ENCODE assay signal across 31 cellular contexts in genomic region chr10:86974484-86974883, GRCh38. TPM values are rescaled to one million over a fixed set of nuclear protein-coding genes. Genes with fewer than 3 reads are reported as not detected.
DNase-seq lines count a peak whose midpoint lies in the region; ATAC-seq and TF ChIP-seq lines count a peak whose summit lies in the region.
"Had no signal": no experiment of that assay in that cellular context is flagged by ENCODE, and none has a peak within 500 bp of the region (broad histone marks: within the 10 kb centered on the region; RNA-seq: fewer than 3 reads in every experiment).

No MANE protein-coding gene starts in this region.

- peak overlapping the region; percentile 60 for H3K4me2 ChIP-seq in PC-3 (ENCODE audit: low read length)

- peaks cover 13% of the 10 kb centered on the region for H3K79me2 ChIP-seq in PC-3 (ENCODE audit: low read length)

- TF ChIP-seq CTCF in PC-3 (conservative IDR thresholded peaks at IDR 0.05; ENCODE audit: low read depth, low read length) (no peak), coronary artery (IDR thresholded peaks at IDR 0.05) (no peak), type B pancreatic cell (conservative IDR thresholded peaks at IDR 0.05) (no peak)

- no peak overlapping the region for H3K9ac ChIP-seq in PC-3 (ENCODE audit: low read length)

- H3K4me1 ChIP-seq in PC-3 (ENCODE audit: insufficient read depth, low read length) = peaks cover 54% of the 10 kb centered on the region
- H3K4me1 ChIP-seq in naive thymus-derived CD4-positive, alpha-beta T cell (ENCODE audit: control insufficient read depth in 2 of 2, insufficient read depth in 2 of 2, low read length in 2 of 2) = peaks cover 12 to 13% of the 10 kb centered on the region in 2 donors

- peaks cover 14 to 25% (median 23%) of the 10 kb centered on the region in 7 donors for H3K4me1 Mint-ChIP-seq in naive thymus-derived CD4-positive, alpha-beta T cell
- peaks cover 34% of the 10 kb centered on the region for H3K4me1 Mint-ChIP-seq in type B pancreatic cell (ENCODE audit: unreplicated experiment)
- peaks cover 16% of the 10 kb centered on the region for H3K4me1 Mint-ChIP-seq in activated naive CD4-positive, alpha-beta T cell treated with anti-CD3 and anti-CD28 coated beads for 36 hours (ENCODE audit: low read depth)

- POLR2A ChIA-PET in PC-3 (lab: Charles Lee; ENCODE audit: unreplicated experiment) (interaction anchor here (0.6 kb wide), 1 partner anchor 279 kb away, joined by 7 read pairs; no protein-coding TSS in a partner anchor), HEK293T (lab: Yijun Ruan, JAX) (no interaction called here)
- POLR2A ChIA-PET in naive thymus-derived CD4-positive, alpha-beta T cell (lab: Charles Lee) = no interaction called here

- H3K4me3 Mint-ChIP-seq in naive thymus-derived CD4-positive, alpha-beta T cell = no peak overlapping the region
- H3K4me3 Mint-ChIP-seq in type B pancreatic cell = peak overlapping the region; percentile 85
- H3K4me3 Mint-ChIP-seq in activated naive CD4-positive, alpha-beta T cell treated with anti-CD3 and anti-CD28 coated beads for 36 hours = no peak overlapping the region
- H3K4me3 Mint-ChIP-seq: activated naive CD8-positive, alpha-beta T cell; activated T-helper 17 cell treated with anti-CD3 and anti-CD28 coated beads, Interleukin-2, amount 50 U/mL, for 72 hours; immature natural killer cell; nephron progenitor cell; stimulated activated naive B cell treated with anti-CD40 and anti-IgM and Interleukin-4, amounts not matched to agents 10 μg/mL and 1 μg/mL and 100 μg/mL, for 72 hours had no signal

- H3K27me3 ChIP-seq in PC-3 (ENCODE audit: low read length) = no peaks in the 10 kb centered on the region
- no peaks in the 10 kb centered on the region for H3K27me3 ChIP-seq in naive thymus-derived CD4-positive, alpha-beta T cell (ENCODE audit: control insufficient read depth in 2 of 2, insufficient read depth in 2 of 2, low read length in 2 of 2)
- H3K27me3 ChIP-seq: ovary had no signal

- H3K27ac Mint-ChIP-seq in naive thymus-derived CD4-positive, alpha-beta T cell = peak overlapping the region in 7 of 9 donors; percentile 1 to 90 (median 41)
- H3K27ac Mint-ChIP-seq in type B pancreatic cell = peak overlapping the region; percentile 99
- no peak overlapping the region for H3K27ac Mint-ChIP-seq in activated naive CD4-positive, alpha-beta T cell treated with anti-CD3 and anti-CD28 coated beads for 36 hours
- H3K27ac Mint-ChIP-seq: activated naive CD8-positive, alpha-beta T cell; activated T-helper 17 cell treated with anti-CD3 and anti-CD28 coated beads, Interleukin-2, amount 50 U/mL, for 72 hours; nephron progenitor cell; stimulated activated naive B cell treated with anti-CD40 and anti-IgM and Interleukin-4, amounts not matched to agents 10 μg/mL and 1 μg/mL and 100 μg/mL, for 72 hours had no signal

- no peaks in the 10 kb centered on the region for H3K9me3 ChIP-seq in PC-3 (ENCODE audit: low read length)
- no peaks in the 10 kb centered on the region for H3K9me3 ChIP-seq in naive thymus-derived CD4-positive, alpha-beta T cell (ENCODE audit: control insufficient read depth in 2 of 3, low read length in 3 of 3)
- H3K9me3 ChIP-seq: ovary, thoracic aorta had no signal

- CTCF ChIA-PET in PC-3 (lab: Charles Lee) = no interaction called here
- CTCF ChIA-PET in naive thymus-derived CD4-positive, alpha-beta T cell (lab: Charles Lee) = interaction anchor here (0.6 to 0.8 kb wide), 2 partner anchors 35 to 68 kb away, joined by 4 read pairs; no protein-coding TSS in a partner anchor
- CTCF ChIA-PET in HEK293T (lab: Yijun Ruan, JAX) = no interaction called here
- CTCF ChIA-PET in activated naive CD4-positive, alpha-beta T cell treated with anti-CD3 and anti-CD28 coated beads for 36 hours (lab: Charles Lee) = no interaction called here

- no peaks in the 10 kb centered on the region for H3K9me3 Mint-ChIP-seq in naive thymus-derived CD4-positive, alpha-beta T cell
- no peaks in the 10 kb centered on the region for H3K9me3 Mint-ChIP-seq in type B pancreatic cell
- no peaks in the 10 kb centered on the region for H3K9me3 Mint-ChIP-seq in activated naive CD4-positive, alpha-beta T cell treated with anti-CD3 and anti-CD28 coated beads for 36 hours
- H3K9me3 Mint-ChIP-seq: activated T-helper 17 cell treated with anti-CD3 and anti-CD28 coated beads, Interleukin-2, amount 50 U/mL, for 72 hours; immature natural killer cell; nephron progenitor cell; stimulated activated naive B cell treated with anti-CD40 and anti-IgM and Interleukin-4, amounts not matched to agents 10 μg/mL and 1 μg/mL and 100 μg/mL, for 72 hours had no signal

- H2AFZ ChIP-seq in PC-3 (ENCODE audit: low read length) = no peak overlapping the region

- intact Hi-C loops in PC-3 (cut with micrococcal nuclease) = no loop called here
- intact Hi-C loops in naive thymus-derived CD4-positive, alpha-beta T cell (cut with micrococcal nuclease) = loop anchor here in 1 of 2 donors (5.0 to 10.0 kb wide), 2 partner anchors 217 to 370 kb away; partner anchors contain the start of gene BMPR1A
- intact Hi-C loops in activated naive CD4-positive, alpha-beta T cell treated with anti-CD3 and anti-CD28 coated beads for 36 hours (cut with micrococcal nuclease) = loop anchor here (5.0 kb wide), 2 partner anchors 452 to 572 kb away; partner anchors contain the start of gene WAPL

- H3K4me3 ChIP-seq in PC-3 (ENCODE audit: low read length) (no peak overlapping the region; the same call in 1 of the 2 replicates), coronary artery (no peak overlapping the region)
- no peak overlapping the region for H3K4me3 ChIP-seq in naive thymus-derived CD4-positive, alpha-beta T cell (ENCODE audit: low read length)
- H3K4me3 ChIP-seq: ovary, thoracic aorta had no signal

- no TSS peak for BruUV-seq in PC-3 (replicated peaks; lab: Mats Ljungman, UMichigan)

- peaks cover 0 to 45% (median 0%) of the 10 kb centered on the region in 5 donors for H3K27me3 Mint-ChIP-seq in naive thymus-derived CD4-positive, alpha-beta T cell
- H3K27me3 Mint-ChIP-seq in type B pancreatic cell = peaks cover 4% of the 10 kb centered on the region
- no peaks in the 10 kb centered on the region for H3K27me3 Mint-ChIP-seq in activated naive CD4-positive, alpha-beta T cell treated with anti-CD3 and anti-CD28 coated beads for 36 hours (ENCODE audit: low read depth)
- H3K27me3 Mint-ChIP-seq: activated naive CD8-positive, alpha-beta T cell; activated T-helper 17 cell treated with anti-CD3 and anti-CD28 coated beads, Interleukin-2, amount 50 U/mL, for 72 hours had no signal

- ATAC-seq in PC-3 = no peak
- no peak for ATAC-seq in naive thymus-derived CD4-positive, alpha-beta T cell
- ATAC-seq: activated T-helper 17 cell treated with anti-CD3 and anti-CD28 coated beads, Interleukin-2, amount 50 U/mL, for 72 hours; left ventricle myocardium superior; right cardiac atrium; stimulated activated naive B cell treated with anti-CD40 and anti-IgM and Interleukin-4, amounts not matched to agents 10 μg/mL and 1 μg/mL and 100 μg/mL, for 72 hours had no signal

- H3K27ac ChIP-seq in PC-3 (ENCODE audit: low read length) (no peak overlapping the region), coronary artery (peak overlapping the region; percentile 15 to 97)
- no peak overlapping the region for H3K27ac ChIP-seq in naive thymus-derived CD4-positive, alpha-beta T cell (ENCODE audit: low read depth, low read length)
- H3K27ac ChIP-seq: WERI-Rb-1 had no signal

- H3F3A ChIP-seq in PC-3 (ENCODE audit: low read length, unreplicated experiment) = no peaks in the 10 kb centered on the region

- peak; percentile 54 for DNase-seq in PC-3
- no peak for DNase-seq in coronary artery (ENCODE audit: low spot score)
- DNase-seq in naive thymus-derived CD4-positive, alpha-beta T cell = no peak
- DNase-seq in type B pancreatic cell (ENCODE audit: extremely low spot score, unreplicated experiment) = no peak
- DNase-seq in NCI-H774 (lab: John Stamatoyannopoulos, UW) = no peak
- DNase-seq in HEK293T (ENCODE audit: extremely low spot score) = no peak
- DNase-seq in SHP77 treated with DMSO at 0.1 percent for 48 hours (lab: John Stamatoyannopoulos, UW) = no peak
- no peak for DNase-seq in activated naive CD4-positive, alpha-beta T cell treated with anti-CD3 and anti-CD28 coated beads for 36 hours
- DNase-seq: activated CD4-positive, alpha-beta T cell treated with anti-CD3 and anti-CD28 coated beads, Interleukin-2, amount 50 U/mL, for 1 hour; COR-L47; DND-41; immature natural killer cell; left ventricle myocardium superior; NCI-H1092; NCI-H187 treated with DMSO at 0.1 percent for 48 hours; NCI-H226; NCI-H748 treated with DMSO at 0.1 percent for 48 hours; nephron progenitor cell; ovary; right cardiac atrium; stimulated activated CD4-positive, alpha-beta T cell treated with anti-CD3 and anti-CD28 coated beads, Interleukin-4, amount 100 ng/mL, for 24 hours; stimulated activated naive B cell treated with anti-CD40 and anti-IgM and Interleukin-4, amounts not matched to agents 10 μg/mL and 1 μg/mL and 100 μg/mL, for 72 hours; WERI-Rb-1 had no signal

- H3K36me3 ChIP-seq in PC-3 (ENCODE audit: low read depth, low read length) = no peaks in the 10 kb centered on the region
- H3K36me3 ChIP-seq in naive thymus-derived CD4-positive, alpha-beta T cell (ENCODE audit: control insufficient read depth in 2 of 3, insufficient read depth in 3 of 3, low read length in 3 of 3) = no peaks in the 10 kb centered on the region
- H3K36me3 ChIP-seq: ovary, thoracic aorta, WERI-Rb-1 had no signal

- no peaks in the 10 kb centered on the region for H3K9me2 ChIP-seq in PC-3 (replicated peaks; ENCODE audit: low read length)

- no peaks in the 10 kb centered on the region for H3K36me3 Mint-ChIP-seq in naive thymus-derived CD4-positive, alpha-beta T cell
- peaks cover 4% of the 10 kb centered on the region for H3K36me3 Mint-ChIP-seq in type B pancreatic cell
- H3K36me3 Mint-ChIP-seq in activated naive CD4-positive, alpha-beta T cell treated with anti-CD3 and anti-CD28 coated beads for 36 hours (ENCODE audit: low read depth) = no peaks in the 10 kb centered on the region
- H3K36me3 Mint-ChIP-seq: activated naive CD8-positive, alpha-beta T cell; immature natural killer cell; stimulated activated naive B cell treated with anti-CD40 and anti-IgM and Interleukin-4, amounts not matched to agents 10 μg/mL and 1 μg/mL and 100 μg/mL, for 72 hours had no signal

- H4K20me1 ChIP-seq in PC-3 (ENCODE audit: low read length) = peaks cover 5% of the 10 kb centered on the region; the same call in 1 of the 2 replicates

RNA-seq across cellular contexts. Expression of gene ADIRF, which starts 6.2 kb away (rescaled TPM):
- 252 and 259 TPM in 2 replicates for total RNA-seq in PC-3 (2014; rRNA removed)
- total RNA-seq in naive thymus-derived CD4-positive, alpha-beta T cell = under 1 TPM in 1 of 5 experiments, not detected in 4; 0.56 TPM
- under 1 TPM in 1 of 2 donors, not detected in 1; 0.64 TPM for polyA plus RNA-seq in naive thymus-derived CD4-positive, alpha-beta T cell
- 1.5 TPM in 1 of 2 replicates, not detected in the other for total RNA-seq in type B pancreatic cell (ENCODE audit: low replicate concordance)
- not detected for total RNA-seq in activated naive CD4-positive, alpha-beta T cell treated with anti-CD3 and anti-CD28 coated beads for 36 hours
- total RNA-seq: activated T-helper 17 cell treated with anti-CD3 and anti-CD28 coated beads, Interleukin-2, amount 50 U/mL, for 72 hours; astrocyte; mononuclear cell had no signal
- polyA plus RNA-seq: immature natural killer cell had no signal

RNA-seq across cellular contexts. Expression of gene SNCG, which starts 16.1 kb away (rescaled TPM):
- total RNA-seq in PC-3 (2014; rRNA removed) (0.86 and 2.7 TPM in 2 replicates), type B pancreatic cell (ENCODE audit: low replicate concordance) (60.4 and 77.6 TPM in 2 replicates)
- under 1 TPM in 1 of 5 experiments, not detected in 4; 0.45 TPM for total RNA-seq in naive thymus-derived CD4-positive, alpha-beta T cell
- not detected for polyA plus RNA-seq in naive thymus-derived CD4-positive, alpha-beta T cell
- total RNA-seq in activated naive CD4-positive, alpha-beta T cell treated with anti-CD3 and anti-CD28 coated beads for 36 hours = 1 to 10 TPM in 1 of 2 experiments, under 1 TPM in 1; 0.72 to 1.2 TPM
- total RNA-seq: activated T-helper 17 cell treated with anti-CD3 and anti-CD28 coated beads, Interleukin-2, amount 50 U/mL, for 72 hours; mononuclear cell had no signal
- polyA plus RNA-seq: immature natural killer cell had no signal

RNA-seq across cellular contexts. Expression of gene MMRN2, which starts 17.1 kb away (rescaled TPM):
- total RNA-seq in PC-3 (2014; rRNA removed) = 1.9 and 6.7 TPM in 2 replicates
- under 1 TPM in 2 of 5 experiments, not detected in 3; 0.50 to 0.86 TPM for total RNA-seq in naive thymus-derived CD4-positive, alpha-beta T cell
- under 1 TPM; 0.18 to 0.34 TPM for polyA plus RNA-seq in naive thymus-derived CD4-positive, alpha-beta T cell
- 4.0 and 5.5 TPM in 2 replicates for total RNA-seq in type B pancreatic cell (ENCODE audit: low replicate concordance)
- not detected for total RNA-seq in activated naive CD4-positive, alpha-beta T cell treated with anti-CD3 and anti-CD28 coated beads for 36 hours
- polyA plus RNA-seq: immature natural killer cell had no signal

RNA-seq across cellular contexts. Expression of gene FAM25A, which starts 45.6 kb away (rescaled TPM):
- total RNA-seq in PC-3 (2014; rRNA removed) = 6.6 and 11.4 TPM in 2 replicates
- not detected for total RNA-seq in naive thymus-derived CD4-positive, alpha-beta T cell
- not detected for polyA plus RNA-seq in naive thymus-derived CD4-positive, alpha-beta T cell
- not detected in 2 replicates for total RNA-seq in type B pancreatic cell (ENCODE audit: low replicate concordance)
- total RNA-seq in activated naive CD4-positive, alpha-beta T cell treated with anti-CD3 and anti-CD28 coated beads for 36 hours = not detected
- total RNA-seq: activated T-helper 17 cell treated with anti-CD3 and anti-CD28 coated beads, Interleukin-2, amount 50 U/mL, for 72 hours; astrocyte; fibroblast of villous mesenchyme; left ventricle myocardium superior; LHCN-M2; mononuclear cell; ovary; right cardiac atrium; thoracic aorta had no signal
- polyA plus RNA-seq: BJ, immature natural killer cell, ovary, right cardiac atrium had no signal

Comparison
In these comparisons a context has a peak if more than half of its experiments do, and no peak if none do; other contexts are left out.
1. H3K27ac ChIP-seq: peak in coronary artery (2 of 2); none in PC-3 (single experiment) and naive thymus-derived CD4-positive, alpha-beta T cell (single experiment).
2. RNA of gene ADIRF, which starts 6.2 kb away (total RNA-seq): 252 to 259 TPM in PC-3; not detected in activated naive CD4-positive, alpha-beta T cell treated with anti-CD3 and anti-CD28 coated beads for 36 hours, 0.56 TPM in naive thymus-derived CD4-positive, alpha-beta T cell and 1.5 TPM in type B pancreatic cell; every median in the first group is over 10 times any median in the second.
3. RNA of gene SNCG, which starts 16.1 kb away (total RNA-seq): 60.4 to 77.6 TPM in type B pancreatic cell; 0.86 to 2.7 TPM in PC-3, 0.72 to 1.2 TPM in activated naive CD4-positive, alpha-beta T cell treated with anti-CD3 and anti-CD28 coated beads for 36 hours and 0.45 TPM in naive thymus-derived CD4-positive, alpha-beta T cell; every median in the first group is over 10 times any median in the second.